ENCODE assay signal across 8 cellular contexts in the genomic region with DNA sequence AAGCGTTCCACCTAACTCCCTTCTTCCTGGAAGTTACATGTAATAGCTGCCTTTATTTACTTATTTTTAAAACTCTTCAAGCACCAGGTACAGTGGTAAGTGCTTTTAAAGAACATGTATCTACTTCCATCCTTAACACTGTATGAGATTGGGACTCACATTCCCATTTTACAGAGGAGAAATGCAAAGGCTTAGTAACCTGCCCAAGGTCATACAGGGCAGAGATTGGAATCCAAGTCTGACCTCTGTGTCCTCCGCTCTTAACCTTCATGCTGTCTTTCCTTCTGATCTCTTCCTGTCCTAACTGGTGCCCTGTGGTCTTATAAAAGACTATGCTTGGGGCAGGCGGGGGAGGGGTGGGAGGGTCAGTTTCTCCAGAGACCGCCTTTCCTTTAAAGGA. TPM values are rescaled to one million over a fixed set of nuclear protein-coding genes. Genes with fewer than 3 reads are reported as not detected.
DNase-seq lines count a peak whose midpoint lies in the region; ATAC-seq, FAIRE-seq and TF ChIP-seq lines count a peak whose summit lies in the region.

No MANE protein-coding gene starts in this region.

- H3K4me1 ChIP-seq in rectal smooth muscle tissue (ENCODE audit: control insufficient read depth, insufficient read depth, low read length): peaks cover 13% of the 10 kb centered on the region

- H3K27ac ChIP-seq in SK-N-MC: no peak overlapping the region
- peak overlapping the region; percentile 89 for H3K27ac ChIP-seq in rectal smooth muscle tissue (ENCODE audit: low read depth, low read length)

- H3K27me3 ChIP-seq in rectal smooth muscle tissue (ENCODE audit: control insufficient read depth, insufficient read depth, low read length): no peaks in the 10 kb centered on the region

- H3K36me3 ChIP-seq in SK-N-MC (ENCODE audit: insufficient read depth, low read length): no peaks in the 10 kb centered on the region
- no peaks in the 10 kb centered on the region for H3K36me3 ChIP-seq in rectal smooth muscle tissue (ENCODE audit: control insufficient read depth, insufficient read depth, low read length)

- in situ Hi-C loops in G401 (cut with HindIII; ENCODE audit: low sequenced_read_pairs): no loop called here

- DNase-seq in G401 (ENCODE audit: low spot score) (peak; percentile 40), SK-N-MC (ENCODE audit: low read depth, low spot score) (no peak), fibroblast of mammary gland (ENCODE audit: low read depth) (no peak), EL (no peak), hepatic stellate cell (ENCODE audit: low spot score) (no peak), GM19239 (ENCODE audit: insufficient read length, low spot score) (no peak)

- no peak for FAIRE-seq in GM19239 (lab: Jason Lieb, UNC)

- no peak for TF ChIP-seq CTCF in fibroblast of mammary gland (conservative IDR thresholded peaks at IDR 0.05; ENCODE audit: control insufficient read depth, insufficient read depth, low read depth, low read length)

- H3K9ac ChIP-seq in SK-N-MC (ENCODE audit: insufficient read length): peak overlapping the region; percentile 88
- no peak overlapping the region for H3K9ac ChIP-seq in rectal smooth muscle tissue (ENCODE audit: low read length)

- ATAC-seq in HG02610 (IDR thresholded peaks at IDR 0.05; ENCODE audit: unreplicated experiment): no peak

- peak overlapping the region; percentile 92 for H3K4me3 ChIP-seq in SK-N-MC
- peak overlapping the region; percentile 83 for H3K4me3 ChIP-seq in fibroblast of mammary gland (ENCODE audit: control insufficient read depth, low read depth, low read length)
- peak overlapping the region; percentile 66 for H3K4me3 ChIP-seq in rectal smooth muscle tissue (ENCODE audit: low read length)

- H3K9me3 ChIP-seq in SK-N-MC (ENCODE audit: low read depth, low read length): no peaks in the 10 kb centered on the region

RNA-seq across cellular contexts. Expression of gene B4GALT5, which starts 1.6 kb away (rescaled TPM):
- total RNA-seq in G401 (2014; rRNA removed; shearing (Covaris generic)): 25.5 and 38.4 TPM in 2 replicates
